21 cellular contexts compared by ENCODE assay signal in the genomic region with DNA sequence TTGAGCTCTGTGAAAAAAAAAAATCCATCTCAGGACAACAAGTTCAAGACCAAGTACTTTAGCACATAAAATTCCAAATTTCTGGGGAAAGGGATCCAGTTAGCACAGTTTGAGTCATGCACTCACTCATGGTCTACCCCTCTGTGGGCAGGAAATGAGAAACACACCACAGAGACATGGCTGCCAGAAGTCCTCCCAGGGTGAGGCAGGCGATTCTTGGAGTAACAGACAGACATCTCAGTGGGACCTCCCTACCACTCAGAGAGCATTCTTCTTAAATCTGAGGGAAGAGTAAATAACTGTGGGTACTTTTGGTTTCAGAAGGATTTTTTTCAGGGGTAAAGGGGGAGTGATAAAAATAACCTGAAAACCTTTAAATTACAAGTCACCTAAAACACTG. TPM values are rescaled to one million over a fixed set of nuclear protein-coding genes. Genes with fewer than 3 reads are reported as not detected.
A peak's percentile ranks its signal among the peaks of the same experiment; 100 is the strongest.
DNase-seq lines count a peak whose midpoint lies in the region; ATAC-seq and TF ChIP-seq lines count a peak whose summit lies in the region.
"Had no signal": no experiment of that assay in that cellular context is flagged by ENCODE, and none has a peak within 500 bp of the region (broad histone marks: within the 10 kb centered on the region; RNA-seq: fewer than 3 reads in every experiment).

No MANE protein-coding gene starts in this region.

- H3K4me1 ChIP-seq in breast epithelium, result no peaks in the 10 kb centered on the region

- CTCF ChIA-PET in MCF 10A (lab: Yijun Ruan, JAX), result interaction anchor here (0.6 to 2.1 kb wide), 6 partner anchors 19 to 251 kb away, joined by 3 to 6 read pairs (median 4); a partner anchor contains a TSS

- no peak overlapping the region for H3K4me3 ChIP-seq in breast epithelium
- H3K4me3 ChIP-seq: lung, PC-9 had no signal

- no peaks in the 10 kb centered on the region for H3K27me3 ChIP-seq in breast epithelium

- no peak overlapping the region for H3K4me3 Mint-ChIP-seq in MCF 10A (ENCODE audit: unreplicated experiment)
- H3K4me3 Mint-ChIP-seq in CD14-positive monocyte, result no peak overlapping the region
- H3K4me3 Mint-ChIP-seq: activated naive CD8-positive, alpha-beta T cell treated with anti-CD3 and anti-CD28 coated beads, Interleukin-2, amount 10 ng/mL, durations not matched to agents 7 days and 5 days; activated T-cell treated with anti-CD3 and anti-CD28 coated beads, Interleukin-2, amount 50 U/mL, for 24 hours had no signal

- intact Hi-C loops in MCF 10A (cut with micrococcal nuclease) (no loop called here), breast epithelium (cut with DNase I; ENCODE audit: low total_unique reads) (no loop called here), CD14-positive monocyte (cut with micrococcal nuclease) (no loop called here)

- H3K27ac Mint-ChIP-seq in MCF 10A (ENCODE audit: low read depth, unreplicated experiment) (peak overlapping the region; percentile 83), CD14-positive monocyte (peak overlapping the region in 2 of 7 donors; percentile 22 to 64)
- H3K27ac Mint-ChIP-seq: activated naive CD8-positive, alpha-beta T cell treated with anti-CD3 and anti-CD28 coated beads, Interleukin-2, amount 10 ng/mL, durations not matched to agents 7 days and 5 days; activated T-cell treated with anti-CD3 and anti-CD28 coated beads, Interleukin-2, amount 50 U/mL, for 24 hours had no signal

- peak; percentile 55 for DNase-seq in MCF 10A (ENCODE audit: unreplicated experiment)
- DNase-seq in breast epithelium (ENCODE audit: low spot score in 2 of 2), result no peak
- peak; percentile 78 for DNase-seq in RPMI7951 (ENCODE audit: low read depth)
- peak; percentile 84 for DNase-seq in fibroblast of peridontal ligament (ENCODE audit: extremely low read depth)
- DNase-seq in stimulated activated CD4-positive, alpha-beta T cell treated with anti-CD3 and anti-CD28 coated beads, Interleukin-4, amount 100 ng/mL, for 1 hour, result no peak
- no peak for DNase-seq in CD14-positive monocyte (ENCODE audit: low spot score)
- no peak for DNase-seq in activated CD4-positive, alpha-beta T cell treated with anti-CD3 and anti-CD28 coated beads, Interleukin-2, amount 50 U/mL, for 48 hours
- DNase-seq: 8988T; activated CD4-positive, alpha-beta T cell treated with anti-CD3 and anti-CD28 coated beads for 1 hour; activated naive CD8-positive, alpha-beta T cell treated with anti-CD3 and anti-CD28 coated beads, Interleukin-2, amount 10 ng/mL, durations not matched to agents 7 days and 5 days; activated T-cell treated with anti-CD3 and anti-CD28 coated beads, Interleukin-2, amount 50 U/mL, for 24 hours; cortex of kidney; foreskin melanocyte; NCI-H1105; NCI-H345; PC-9; SW 1271 had no signal

- TF ChIP-seq POLR2A in breast epithelium (IDR thresholded peaks at IDR 0.05), result no peak

- H3K9me3 Mint-ChIP-seq in MCF 10A (ENCODE audit: unreplicated experiment), result no peaks in the 10 kb centered on the region
- peaks cover 0 to 1% (median 0%) of the 10 kb centered on the region in 7 donors for H3K9me3 Mint-ChIP-seq in CD14-positive monocyte
- H3K9me3 Mint-ChIP-seq: activated T-cell treated with anti-CD3 and anti-CD28 coated beads, Interleukin-2, amount 50 U/mL, for 24 hours had no signal

- no peaks in the 10 kb centered on the region for H3K36me3 Mint-ChIP-seq in MCF 10A (ENCODE audit: insufficient read depth, unreplicated experiment)
- peaks cover 0 to 4% of the 10 kb centered on the region in 2 donors for H3K36me3 Mint-ChIP-seq in CD14-positive monocyte
- H3K36me3 Mint-ChIP-seq: activated naive CD8-positive, alpha-beta T cell treated with anti-CD3 and anti-CD28 coated beads, Interleukin-2, amount 10 ng/mL, durations not matched to agents 7 days and 5 days had no signal

- no peak for ATAC-seq in HG03469 (IDR thresholded peaks at IDR 0.05; ENCODE audit: unreplicated experiment)

- H3K4me1 Mint-ChIP-seq in MCF 10A (ENCODE audit: insufficient read depth, unreplicated experiment) (peaks cover 32% of the 10 kb centered on the region), CD14-positive monocyte (peaks cover 10% of the 10 kb centered on the region)

- H3K27ac ChIP-seq in breast epithelium, result no peak overlapping the region
- H3K27ac ChIP-seq: PC-9 had no signal

- TF ChIP-seq CTCF in MCF 10A (IDR thresholded peaks at IDR 0.05; ENCODE audit: unreplicated experiment) (no peak), breast epithelium (IDR thresholded peaks at IDR 0.05) (no peak), CD14-positive monocyte (IDR thresholded peaks at IDR 0.05) (no peak)

- POLR2A ChIA-PET in MCF 10A (lab: Yijun Ruan, JAX), result interaction anchor here (1.4 kb wide), 1 partner anchor 19 kb away, joined by 5 read pairs; no protein-coding TSS in a partner anchor

- BruUV-seq in MCF 10A (replicated peaks; lab: Mats Ljungman, UMichigan), result no TSS peak

- no peaks in the 10 kb centered on the region for H3K9me3 ChIP-seq in breast epithelium

- H3K27me3 Mint-ChIP-seq in MCF 10A (ENCODE audit: insufficient read depth, unreplicated experiment) (no peaks in the 10 kb centered on the region), CD14-positive monocyte (ENCODE audit: low read depth in 3 of 3) (peaks cover 0 to 2% (median 0%) of the 10 kb centered on the region in 3 donors)
- H3K27me3 Mint-ChIP-seq: activated T-cell treated with anti-CD3 and anti-CD28 coated beads, Interleukin-2, amount 50 U/mL, for 24 hours had no signal

- H3K36me3 ChIP-seq in breast epithelium, result no peaks in the 10 kb centered on the region

RNA-seq across cellular contexts. Expression of a gene that starts 14.1 kb away (rescaled TPM):
- total RNA-seq in MCF 10A (2022) (35.0 and 49.3 TPM in 2 replicates), breast epithelium (10 to 100 TPM in 2 of 3 donors, under 1 TPM in 1; 0.80 to 31.3 (median 17.7) TPM)
- total RNA-seq in RPMI7951 (2014; rRNA removed; shearing (Covaris generic)), result 21.0 and 24.3 TPM in 2 replicates
- polyA plus RNA-seq in CD14-positive monocyte, result 1 to 10 TPM; 1.7 to 4.4 TPM
- total RNA-seq: activated naive CD8-positive, alpha-beta T cell treated with anti-CD3 and anti-CD28 coated beads, Interleukin-2, amount 10 ng/mL, durations not matched to agents 7 days and 5 days had no signal

RNA-seq across cellular contexts. Expression of a gene that starts 30.2 kb away (rescaled TPM):
- total RNA-seq in MCF 10A (2022) (not detected in 2 replicates), breast epithelium (not detected)
- total RNA-seq in RPMI7951 (2014; rRNA removed; shearing (Covaris generic)), result 0.72 TPM in 1 of 2 replicates, not detected in the other
- polyA plus RNA-seq in CD14-positive monocyte, result 1 to 10 TPM in 1 of 2 donors, under 1 TPM in 1; 0.99 to 3.3 TPM
- total RNA-seq: activated naive CD8-positive, alpha-beta T cell treated with anti-CD3 and anti-CD28 coated beads, Interleukin-2, amount 10 ng/mL, durations not matched to agents 7 days and 5 days; HT-29; lung; PC-9; skeletal muscle tissue had no signal

RNA-seq across cellular contexts. Expression of a gene that starts 46.8 kb away (rescaled TPM):
- total RNA-seq in MCF 10A (2022) (not detected in 2 replicates), breast epithelium (1 to 10 TPM in 2 of 3 donors, not detected in 1; 2.2 to 2.9 TPM)
- total RNA-seq in RPMI7951 (2014; rRNA removed; shearing (Covaris generic)), result not detected in 2 replicates
- polyA plus RNA-seq in CD14-positive monocyte, result not detected
- total RNA-seq: activated naive CD8-positive, alpha-beta T cell treated with anti-CD3 and anti-CD28 coated beads, Interleukin-2, amount 10 ng/mL, durations not matched to agents 7 days and 5 days; PC-9; skeletal muscle tissue had no signal

Comparison
In these comparisons a context has a peak if more than half of its experiments do, and no peak if none do; other contexts are left out.
1. DNase-seq: peak in MCF 10A (single experiment), RPMI7951 (single experiment) and fibroblast of peridontal ligament (single experiment); none in breast epithelium (0 of 2), stimulated activated CD4-positive, alpha-beta T cell treated with anti-CD3 and anti-CD28 coated beads, Interleukin-4, amount 100 ng/mL, for 1 hour (single experiment), CD14-positive monocyte (single experiment) and activated CD4-positive, alpha-beta T cell treated with anti-CD3 and anti-CD28 coated beads, Interleukin-2, amount 50 U/mL, for 48 hours (0 of 2).